Comparison of ENCODE assay signal across 12 cellular contexts in the genomic region with DNA sequence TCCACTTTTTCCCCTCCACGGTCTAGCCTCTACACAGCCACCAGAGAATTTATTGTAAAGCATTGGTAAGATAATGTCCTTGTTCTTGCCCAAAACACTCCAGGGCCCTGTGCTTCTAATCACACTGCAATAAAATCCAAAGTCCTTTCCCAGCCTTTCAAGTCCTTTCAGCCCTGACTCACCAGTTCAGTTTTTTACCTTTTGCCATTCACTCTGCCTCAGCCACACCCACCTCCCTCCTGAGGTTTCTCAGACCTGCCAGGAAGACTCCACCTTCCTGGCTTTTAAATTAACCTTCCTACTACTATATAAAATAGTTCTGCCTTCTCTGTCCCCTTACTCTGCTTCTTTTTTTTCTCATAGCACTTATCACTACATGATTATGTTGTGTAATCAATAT.
DNase-seq lines count a peak whose midpoint lies in the region; ATAC-seq, FAIRE-seq and TF ChIP-seq lines count a peak whose summit lies in the region.
"Had no signal": no experiment of that assay in that cellular context is flagged by ENCODE, and none has a peak within 500 bp of the region (broad histone marks: within the 10 kb centered on the region; RNA-seq: fewer than 3 reads in every experiment).

No MANE protein-coding gene starts in this region.

- TF ChIP-seq POLR2A in heart left ventricle (IDR thresholded peaks at IDR 0.05): no peak

- H3K9me1 ChIP-seq in keratinocyte (ENCODE audit: control insufficient read depth, extremely low read depth, insufficient read depth, low read length): no peaks in the 10 kb centered on the region

- no peak overlapping the region for H2AFZ ChIP-seq in keratinocyte (ENCODE audit: control insufficient read depth, low read length)

- H3K9me3 ChIP-seq in RWPE2 (ENCODE audit: severe bottlenecking): no peaks in the 10 kb centered on the region
- no peaks in the 10 kb centered on the region for H3K9me3 ChIP-seq in keratinocyte (ENCODE audit: control insufficient read depth, low read depth, low read length)
- H3K9me3 ChIP-seq in heart left ventricle: no peaks in the 10 kb centered on the region
- H3K9me3 ChIP-seq: psoas muscle had no signal

- H3K27me3 ChIP-seq in RWPE2 (ENCODE audit: insufficient read depth, poor library complexity, severe bottlenecking) (no peaks in the 10 kb centered on the region), keratinocyte (ENCODE audit: control insufficient read depth, extremely low read depth, insufficient read depth, low read length) (peaks cover 5% of the 10 kb centered on the region), heart left ventricle (peaks cover 0 to 4% (median 0%) of the 10 kb centered on the region in 9 donors)

- H3K4me1 ChIP-seq in RWPE2 (ENCODE audit: insufficient read depth, poor library complexity, severe bottlenecking) (peaks cover 5% of the 10 kb centered on the region), keratinocyte (ENCODE audit: control insufficient read depth, extremely low read depth, insufficient read depth, low read length) (peaks cover 18% of the 10 kb centered on the region), heart left ventricle (peaks cover 0 to 26% (median 7%) of the 10 kb centered on the region in 12 donors)
- H3K4me1 ChIP-seq: psoas muscle had no signal

- H3K27ac ChIP-seq in RWPE2 (ENCODE audit: poor library complexity, severe bottlenecking) (no peak overlapping the region), keratinocyte (ENCODE audit: control insufficient read depth, insufficient read depth, low read length) (no peak overlapping the region), heart left ventricle (no peak overlapping the region)
- H3K27ac ChIP-seq: psoas muscle had no signal

- dilution Hi-C loops in keratinocyte (cut with MboI; ENCODE audit: extremely low pct_ligation_motif_present, low sequenced_read_pairs): no loop called here

- peak; percentile 21 for DNase-seq in COLO668 (lab: John Stamatoyannopoulos, UW; ENCODE audit: unreplicated experiment)
- peak; percentile 91 for DNase-seq in HT-29 (ENCODE audit: low spot score)
- DNase-seq in RWPE2 (ENCODE audit: low spot score): no peak
- peak; percentile 7 for DNase-seq in keratinocyte (ENCODE audit: low read depth, low spot score)
- DNase-seq in retina: no peak
- no peak for DNase-seq in midbrain (lab: John Stamatoyannopoulos, UW)
- no peak for DNase-seq in heart left ventricle
- DNase-seq in activated CD8-positive, alpha-beta memory T cell treated with anti-CD3 and anti-CD28 coated beads, Interleukin-2, amount 50 U/mL, for 4 hours: no peak
- DNase-seq: activated T-cell treated with anti-CD3 and anti-CD28 coated beads, Interleukin-2, amount 50 U/mL, for 48 hours; NCI-H1048; psoas muscle had no signal

- H3K79me2 ChIP-seq in keratinocyte (ENCODE audit: control insufficient read depth, insufficient read depth, low read length): no peaks in the 10 kb centered on the region

- H3K36me3 ChIP-seq in RWPE2 (ENCODE audit: low read depth) (no peaks in the 10 kb centered on the region), keratinocyte (ENCODE audit: control insufficient read depth in 2 of 2, extremely low read depth in 1 of 2, insufficient read depth in 2 of 2, low read length in 2 of 2) (no peaks in the 10 kb centered on the region), heart left ventricle (no peaks in the 10 kb centered on the region)

- WGBS in heart left ventricle, 4 donors: 52 to 83% (median 69%) methylated on average over 1 of the region's 1 CpG

- intact Hi-C loops in heart left ventricle (cut with DNase I): loop anchor here in 1 of 10 donors (5.0 kb wide), 1 partner anchor 39 kb away; no protein-coding TSS in a partner anchor

- peak overlapping the region; percentile 45 for H3K4me2 ChIP-seq in keratinocyte (ENCODE audit: control insufficient read depth, extremely low read depth, insufficient read depth, low read depth, low read length)

- no peak for TF ChIP-seq CTCF in RWPE2 (IDR thresholded peaks at IDR 0.05; ENCODE audit: poor library complexity, severe bottlenecking)
- no peak for TF ChIP-seq CTCF in keratinocyte (optimal IDR thresholded peaks at IDR 0.05 in 1 of 3, IDR thresholded peaks at IDR 0.05 in 1 of 3, conservative IDR thresholded peaks at IDR 0.05 in 1 of 3; ENCODE audit: extremely low read depth in 1 of 3, insufficient read depth in 2 of 3, low read length in 3 of 3)
- TF ChIP-seq CTCF in heart left ventricle (IDR thresholded peaks at IDR 0.05): no peak

- H3K9ac ChIP-seq in keratinocyte (ENCODE audit: control insufficient read depth, extremely low read depth, insufficient read depth, low read length): no peak overlapping the region

- H4K20me1 ChIP-seq in keratinocyte (ENCODE audit: control insufficient read depth, extremely low read depth, insufficient read depth, low read length): no peaks in the 10 kb centered on the region

- FAIRE-seq in keratinocyte (lab: Jason Lieb, UNC): peak; percentile 90
- FAIRE-seq: urothelium cell line had no signal

- H3K4me3 ChIP-seq in RWPE2 (ENCODE audit: severe bottlenecking) (no peak overlapping the region), keratinocyte (ENCODE audit: control insufficient read depth in 2 of 3, extremely low read depth in 1 of 3, insufficient read depth in 2 of 3, low read depth in 1 of 3, low read length in 3 of 3) (no peak overlapping the region), heart left ventricle (no peak overlapping the region)
- H3K4me3 ChIP-seq: psoas muscle had no signal

- ATAC-seq in RWPE2 (ENCODE audit: low read depth) (peak; percentile 83), heart left ventricle (no peak)
- ATAC-seq: psoas muscle had no signal

Comparison
In these comparisons a context has a peak if more than half of its experiments do, and no peak if none do; other contexts are left out.
1. DNase-seq: peak in COLO668 (single experiment), HT-29 (single experiment) and keratinocyte (single experiment); none in RWPE2 (single experiment), retina (single experiment), midbrain (single experiment), heart left ventricle (0 of 5) and activated CD8-positive, alpha-beta memory T cell treated with anti-CD3 and anti-CD28 coated beads, Interleukin-2, amount 50 U/mL, for 4 hours (single experiment).